Comparison of ENCODE assay signal across 11 cellular contexts in genomic region chr5:173187054-173187743, GRCh38. TPM values are rescaled to one million over a fixed set of nuclear protein-coding genes. Genes with fewer than 3 reads are reported as not detected.
A peak's percentile ranks its signal among the peaks of the same experiment; 100 is the strongest.
DNase-seq lines count a peak whose midpoint lies in the region; ATAC-seq and TF ChIP-seq lines count a peak whose summit lies in the region.
"Had no signal": no experiment of that assay in that cellular context is flagged by ENCODE, and none has a peak within 500 bp of the region (broad histone marks: within the 10 kb centered on the region; RNA-seq: fewer than 3 reads in every experiment).

No MANE protein-coding gene starts in this region.

- H3K27me3 Mint-ChIP-seq in activated naive CD8-positive, alpha-beta T cell treated with anti-CD3 and anti-CD28 coated beads, Interleukin-2, amount 10 ng/mL, durations not matched to agents 7 days and 5 days, result peaks cover 3% of the 10 kb centered on the region

- no peak overlapping the region for H3K4me3 ChIP-seq in retinal pigment epithelial cell (ENCODE audit: low read length)

- ATAC-seq in HG03432 (IDR thresholded peaks at IDR 0.05; ENCODE audit: unreplicated experiment), result peak; percentile 67
- peak; percentile 63 for ATAC-seq in activated naive CD8-positive, alpha-beta T cell treated with anti-CD3 and anti-CD28 coated beads, Interleukin-2, amount 10 ng/mL, durations not matched to agents 7 days and 5 days (ENCODE audit: low read depth)
- ATAC-seq in HG02678 (IDR thresholded peaks at IDR 0.05; ENCODE audit: unreplicated experiment), result no peak

- peak; percentile 24 for DNase-seq in activated CD4-positive, alpha-beta T cell treated with anti-CD3 and anti-CD28 coated beads for 48 hours
- DNase-seq in activated CD4-positive, alpha-beta T cell treated with anti-CD3 and anti-CD28 coated beads for 4 hours, result no peak
- no peak for DNase-seq in activated naive CD8-positive, alpha-beta T cell treated with anti-CD3 and anti-CD28 coated beads, Interleukin-2, amount 10 ng/mL, durations not matched to agents 7 days and 5 days
- DNase-seq in retinal pigment epithelial cell (ENCODE audit: low read depth) (no peak), GM10266 (ENCODE audit: extremely low spot score) (no peak), pons (ENCODE audit: low spot score) (no peak)
- DNase-seq: mesenchymal stem cell; NCI-H2081; stimulated activated naive CD4-positive, alpha-beta T cell treated with Interleukin-2 at 50 U/mL for 16 hours had no signal

- no peaks in the 10 kb centered on the region for H3K36me3 Mint-ChIP-seq in activated naive CD8-positive, alpha-beta T cell treated with anti-CD3 and anti-CD28 coated beads, Interleukin-2, amount 10 ng/mL, durations not matched to agents 7 days and 5 days

- POLR2A ChIA-PET in activated naive CD8-positive, alpha-beta T cell treated with anti-CD3 and anti-CD28 coated beads, Interleukin-2, amount 10 ng/mL, durations not matched to agents 7 days and 5 days (lab: Charles Lee), result no interaction called here

- H3K9me3 Mint-ChIP-seq in activated naive CD8-positive, alpha-beta T cell treated with anti-CD3 and anti-CD28 coated beads, Interleukin-2, amount 10 ng/mL, durations not matched to agents 7 days and 5 days, result no peaks in the 10 kb centered on the region

- TF ChIP-seq CTCF in retinal pigment epithelial cell (conservative IDR thresholded peaks at IDR 0.05; ENCODE audit: low read depth, low read length), result peak; percentile 26
- TF ChIP-seq CTCF in GM10266 (IDR thresholded peaks at IDR 0.05; ENCODE audit: control insufficient read depth, insufficient read depth, low read depth, missing control alignments), result no peak

- peaks cover 2% of the 10 kb centered on the region for H3K4me1 Mint-ChIP-seq in activated naive CD8-positive, alpha-beta T cell treated with anti-CD3 and anti-CD28 coated beads, Interleukin-2, amount 10 ng/mL, durations not matched to agents 7 days and 5 days

- no peak overlapping the region for H3K4me3 Mint-ChIP-seq in activated naive CD8-positive, alpha-beta T cell treated with anti-CD3 and anti-CD28 coated beads, Interleukin-2, amount 10 ng/mL, durations not matched to agents 7 days and 5 days

- H3K27ac Mint-ChIP-seq in activated naive CD8-positive, alpha-beta T cell treated with anti-CD3 and anti-CD28 coated beads, Interleukin-2, amount 10 ng/mL, durations not matched to agents 7 days and 5 days, result no peak overlapping the region

RNA-seq across cellular contexts. Expression of gene BNIP1, which starts 42.9 kb away (rescaled TPM):
- 10 to 100 TPM; 13.9 to 14.0 TPM for total RNA-seq in activated naive CD8-positive, alpha-beta T cell treated with anti-CD3 and anti-CD28 coated beads, Interleukin-2, amount 10 ng/mL, durations not matched to agents 7 days and 5 days

RNA-seq across cellular contexts. Expression of gene NKX2-5, which starts 47.8 kb away (rescaled TPM):
- total RNA-seq in activated naive CD8-positive, alpha-beta T cell treated with anti-CD3 and anti-CD28 coated beads, Interleukin-2, amount 10 ng/mL, durations not matched to agents 7 days and 5 days, result not detected
